ENCODE assay signal across 9 cellular contexts in genomic region chr11:102559839-102560238, GRCh38. TPM values are rescaled to one million over a fixed set of nuclear protein-coding genes. Genes with fewer than 3 reads are reported as not detected.
DNase-seq lines count a peak whose midpoint lies in the region; ATAC-seq and TF ChIP-seq lines count a peak whose summit lies in the region.
"Had no signal": no experiment of that assay in that cellular context is flagged by ENCODE, and none has a peak within 500 bp of the region (broad histone marks: within the 10 kb centered on the region; RNA-seq: fewer than 3 reads in every experiment).

No MANE protein-coding gene starts in this region.

- H3K9me3 Mint-ChIP-seq in T-helper 2 cell treated with Interferon-gamma antibody and Interleukin-4, amounts not matched to agents 5 μg/mL and 100 μg/mL, for 36 hours, result no peaks in the 10 kb centered on the region
- H3K9me3 Mint-ChIP-seq in activated B cell treated with CpG ODN at 0.5 μM for 24 hours, result peaks cover 3% of the 10 kb centered on the region

- no peak for DNase-seq in T-helper 2 cell treated with Interferon-gamma antibody and Interleukin-4, amounts not matched to agents 5 μg/mL and 100 μg/mL, for 36 hours (ENCODE audit: low spot score)
- DNase-seq in T-helper 2 cell (no peak), activated B cell treated with CpG ODN at 0.5 μM for 24 hours (no peak), thyroid gland (no peak), ACHN (no peak), pons (ENCODE audit: low spot score) (no peak)
- DNase-seq: NCI-H510A had no signal

- POLR2A ChIA-PET in activated B cell treated with CpG ODN at 0.5 μM for 24 hours (lab: Charles Lee), result interaction anchor here (1.4 to 1.7 kb wide), 3 partner anchors 8 to 29 kb away, joined by 5 to 13 read pairs (median 5); no protein-coding TSS in a partner anchor

- TF ChIP-seq CTCF in activated B cell treated with CpG ODN at 0.5 μM for 24 hours (IDR thresholded peaks at IDR 0.05), result no peak
- TF ChIP-seq CTCF in thyroid gland (IDR thresholded peaks at IDR 0.05), result no peak

- H3K36me3 Mint-ChIP-seq in T-helper 2 cell treated with Interferon-gamma antibody and Interleukin-4, amounts not matched to agents 5 μg/mL and 100 μg/mL, for 36 hours (ENCODE audit: low read depth), result peaks cover 9% of the 10 kb centered on the region
- no peaks in the 10 kb centered on the region for H3K36me3 Mint-ChIP-seq in activated B cell treated with CpG ODN at 0.5 μM for 24 hours (ENCODE audit: low read depth)

- H3K27me3 Mint-ChIP-seq in T-helper 2 cell treated with Interferon-gamma antibody and Interleukin-4, amounts not matched to agents 5 μg/mL and 100 μg/mL, for 36 hours (ENCODE audit: low read depth), result peaks cover 2% of the 10 kb centered on the region
- no peaks in the 10 kb centered on the region for H3K27me3 Mint-ChIP-seq in activated B cell treated with CpG ODN at 0.5 μM for 24 hours

- no peak for TF ChIP-seq POLR2A in thyroid gland (IDR thresholded peaks at IDR 0.05)

- H3K4me3 Mint-ChIP-seq in T-helper 2 cell treated with Interferon-gamma antibody and Interleukin-4, amounts not matched to agents 5 μg/mL and 100 μg/mL, for 36 hours, result peak overlapping the region; percentile 61
- peak overlapping the region; percentile 60 for H3K4me3 Mint-ChIP-seq in activated B cell treated with CpG ODN at 0.5 μM for 24 hours

- CTCF ChIA-PET in activated B cell treated with CpG ODN at 0.5 μM for 24 hours (lab: Charles Lee), result interaction anchor here (1.0 to 1.8 kb wide), 2 partner anchors 52 to 53 kb away, joined by 4 to 9 read pairs; no protein-coding TSS in a partner anchor

- H3K4me1 ChIP-seq in thyroid gland, result peaks cover 8 to 17% of the 10 kb centered on the region in 2 donors

- H3K27me3 ChIP-seq in thyroid gland, result no peaks in the 10 kb centered on the region

- intact Hi-C loops in activated B cell treated with CpG ODN at 0.5 μM for 24 hours (cut with micrococcal nuclease) (loop anchor here (1.0 to 2.0 kb wide), 5 partner anchors 9 to 53 kb away; no protein-coding TSS in a partner anchor), thyroid gland (cut with DNase I) (no loop called here)

- peaks cover 47% of the 10 kb centered on the region for H3K4me1 Mint-ChIP-seq in T-helper 2 cell treated with Interferon-gamma antibody and Interleukin-4, amounts not matched to agents 5 μg/mL and 100 μg/mL, for 36 hours (ENCODE audit: low read depth)
- peaks cover 63% of the 10 kb centered on the region for H3K4me1 Mint-ChIP-seq in activated B cell treated with CpG ODN at 0.5 μM for 24 hours

- H3K36me3 ChIP-seq in thyroid gland, result no peaks in the 10 kb centered on the region

- H3K9me3 ChIP-seq in thyroid gland, result no peaks in the 10 kb centered on the region

- H3K27ac Mint-ChIP-seq in T-helper 2 cell treated with Interferon-gamma antibody and Interleukin-4, amounts not matched to agents 5 μg/mL and 100 μg/mL, for 36 hours, result peak overlapping the region; percentile 95
- peak overlapping the region; percentile 86 for H3K27ac Mint-ChIP-seq in activated B cell treated with CpG ODN at 0.5 μM for 24 hours

- peak overlapping the region; percentile 67 to 73 (median 67) for H3K27ac ChIP-seq in thyroid gland

- in situ Hi-C loops in ACHN (cut with HindIII; ENCODE audit: low pct_ligation_motif_present, low pct_unique_long_range_greater_than_20kb, low sequenced_read_pairs), result no loop called here

- peak; percentile 29 for ATAC-seq in HG03039 (IDR thresholded peaks at IDR 0.05; ENCODE audit: unreplicated experiment)
- ATAC-seq in activated B cell treated with CpG ODN at 0.5 μM for 24 hours (ENCODE audit: low read depth), result peak; percentile 63
- no peak for ATAC-seq in HG02840 (IDR thresholded peaks at IDR 0.05; ENCODE audit: low FRiP score, unreplicated experiment)

- H3K4me3 ChIP-seq in thyroid gland (replicated peaks in 1 of 3), result no peak overlapping the region

RNA-seq across cellular contexts. Expression of gene MMP7, which starts 29.3 kb away (rescaled TPM):
- total RNA-seq in activated B cell treated with CpG ODN at 0.5 μM for 24 hours, result not detected in 2 replicates
- total RNA-seq in thyroid gland, result 1 to 10 TPM in 1 of 4 donors, not detected in 3; 1.2 TPM
